In genomic region chr22:17379939-17380710, GRCh38 we compare ENCODE assay signal across 26 cellular contexts. TPM values are rescaled to one million over a fixed set of nuclear protein-coding genes. Genes with fewer than 3 reads are reported as not detected.
A peak's percentile ranks its signal among the peaks of the same experiment; 100 is the strongest.
DNase-seq lines count a peak whose midpoint lies in the region; ATAC-seq, FAIRE-seq and TF ChIP-seq lines count a peak whose summit lies in the region.
"Had no signal": no experiment of that assay in that cellular context is flagged by ENCODE, and none has a peak within 500 bp of the region (broad histone marks: within the 10 kb centered on the region; RNA-seq: fewer than 3 reads in every experiment).

No MANE protein-coding gene starts in this region.

- TF ChIP-seq EP300 in HepG2 (IDR thresholded peaks at IDR 0.05; ENCODE audit: low read depth in 2 of 2, low read length in 2 of 2) (no peak), HepG2 (CRISPR knock-in tag; IDR thresholded peaks at IDR 0.05; ENCODE audit: borderline replicate concordance) (no peak)

- peaks cover 0 to 30% of the 10 kb centered on the region in 2 experiments; a peak in 1 of 5 replicates for H3K27me3 ChIP-seq in HepG2 (ENCODE audit: control insufficient read depth in 1 of 2, insufficient read depth in 2 of 2, low read length in 2 of 2)
- no peaks in the 10 kb centered on the region for H3K27me3 ChIP-seq in right lobe of liver
- no peaks in the 10 kb centered on the region for H3K27me3 ChIP-seq in heart left ventricle
- H3K27me3 ChIP-seq: BE2C, Peyer's patch, upper lobe of left lung had no signal

- DNase-seq in HepG2 (ENCODE audit: low spot score) (no peak), right lobe of liver (no peak), heart left ventricle (peak in 2 of 5 donors; percentile 30 to 34), T-helper 17 cell (no peak), MV-4-11 (lab: John Stamatoyannopoulos, UW) (no peak)
- no peak for DNase-seq in activated T-cell treated with anti-CD3 and anti-CD28 coated beads, Interleukin-2, amount 50 U/mL, for 24 hours
- DNase-seq: activated CD4-positive, alpha-beta memory T cell treated with anti-CD3 and anti-CD28 coated beads for 36 hours; activated gamma-delta T cell treated with Interleukin-2 at 50 U/mL for 16 hours; activated T-cell treated with anti-CD3 and anti-CD28 coated beads for 4 hours; BE2C; dermis blood vessel endothelial cell; DMS79 treated with DMSO at 0.1 percent for 48 hours; NCI-H1105; NCI-H510A; Peyer's patch; SK-N-SH had no signal

- in situ Hi-C loops in HepG2 (cut with HindIII; ENCODE audit: extremely low pct_ligation_motif_present, low pct_unique_long_range_greater_than_20kb): no loop called here

- peaks cover 2% of the 10 kb centered on the region for H3K9me3 Mint-ChIP-seq in activated T-cell treated with anti-CD3 and anti-CD28 coated beads, Interleukin-2, amount 50 U/mL, for 24 hours

- 29% methylated on average over 6 of the region's 6 CpGs for WGBS in HepG2 (ENCODE audit: low lambda C conversion rate)
- WGBS in right lobe of liver (ENCODE audit: insufficient coverage, low coverage, low lambda C conversion rate, missing lambda C conversion rate): 58% methylated on average over 6 of the region's 6 CpGs
- 49 to 56% (median 52%) methylated on average over 6 of the region's 6 CpGs for WGBS in heart left ventricle, 4 donors
- WGBS in mesodermal cell (ENCODE audit: insufficient coverage in 2 of 2), 2 experiments: 50 to 58% methylated on average over 2 of the region's 6 CpGs

- H3K9ac ChIP-seq in HepG2 (ENCODE audit: insufficient read depth, low read depth, low read length): no peak overlapping the region
- H3K9ac ChIP-seq: SK-N-SH had no signal

- H3K79me2 ChIP-seq in HepG2 (ENCODE audit: insufficient read depth, low read length): no peaks in the 10 kb centered on the region

- H3K9me3 ChIP-seq in HepG2 (ENCODE audit: low read length) (no peaks in the 10 kb centered on the region), right lobe of liver (peaks cover 0 to 4% (median 0%) of the 10 kb centered on the region in 4 donors), heart left ventricle (peaks cover 0 to 13% (median 2%) of the 10 kb centered on the region in 12 donors), mesodermal cell (ENCODE audit: control insufficient read depth, low read length) (peaks cover 24% of the 10 kb centered on the region), T-helper 17 cell (ENCODE audit: control insufficient read depth, low read length, poor library complexity, severe bottlenecking) (no peaks in the 10 kb centered on the region)
- H3K9me3 ChIP-seq: BE2C, SK-N-SH, upper lobe of left lung had no signal

- no peaks in the 10 kb centered on the region for H3K4me1 ChIP-seq in HepG2 (ENCODE audit: insufficient read depth, low read length)
- H3K4me1 ChIP-seq in right lobe of liver: peaks cover 0 to 26% (median 0%) of the 10 kb centered on the region in 4 donors
- peaks cover 0 to 41% (median 7%) of the 10 kb centered on the region in 12 donors for H3K4me1 ChIP-seq in heart left ventricle
- peaks cover 31% of the 10 kb centered on the region for H3K4me1 ChIP-seq in mesodermal cell (ENCODE audit: control insufficient read depth, insufficient read depth, low read length, poor library complexity, severe bottlenecking)
- H3K4me1 ChIP-seq: BE2C, breast epithelium, Peyer's patch had no signal

- H3K27ac Mint-ChIP-seq in T-helper 17 cell: no peak overlapping the region
- no peak overlapping the region for H3K27ac Mint-ChIP-seq in activated T-cell treated with anti-CD3 and anti-CD28 coated beads, Interleukin-2, amount 50 U/mL, for 24 hours
- H3K27ac Mint-ChIP-seq: activated CD4-positive, alpha-beta memory T cell treated with anti-CD3 and anti-CD28 coated beads for 36 hours had no signal

- H4K20me1 ChIP-seq in HepG2 (ENCODE audit: insufficient read depth, low read length): no peaks in the 10 kb centered on the region

- peaks cover 3% of the 10 kb centered on the region for H3K4me1 Mint-ChIP-seq in T-helper 17 cell
- no peaks in the 10 kb centered on the region for H3K4me1 Mint-ChIP-seq in activated T-cell treated with anti-CD3 and anti-CD28 coated beads, Interleukin-2, amount 50 U/mL, for 24 hours (ENCODE audit: low read depth)

- no peak overlapping the region for H3K4me2 ChIP-seq in HepG2 (ENCODE audit: low read depth, low read length)
- H3K4me2 ChIP-seq: SK-N-SH had no signal

- H3K27ac ChIP-seq in HepG2 (ENCODE audit: extremely low read length, insufficient read depth, low read length) (no peak overlapping the region), right lobe of liver (no peak overlapping the region), heart left ventricle (peak overlapping the region in 9 of 12 donors; percentile 1 to 70 (median 21)), mesodermal cell (ENCODE audit: low read depth, low read length, severe bottlenecking) (peak overlapping the region; percentile 23)
- H3K27ac ChIP-seq: breast epithelium, epithelial cell of prostate, Peyer's patch, upper lobe of left lung had no signal

- no TSS peak for BruUV-seq in HepG2 (replicated peaks; lab: Mats Ljungman, UMichigan)

- no peak overlapping the region for H3K4me3 ChIP-seq in HepG2 (replicated peaks in 1 of 3; ENCODE audit: insufficient read depth in 1 of 3, low read depth in 2 of 3, low read length in 3 of 3)
- H3K4me3 ChIP-seq in right lobe of liver: no peak overlapping the region
- no peak overlapping the region for H3K4me3 ChIP-seq in heart left ventricle
- no peak overlapping the region for H3K4me3 ChIP-seq in mesodermal cell (ENCODE audit: extremely low read depth, insufficient read depth, low read length, poor library complexity, severe bottlenecking)
- H3K4me3 ChIP-seq: breast epithelium, Peyer's patch, upper lobe of left lung had no signal

- H3K27me3 Mint-ChIP-seq in T-helper 17 cell: peaks cover 42% of the 10 kb centered on the region
- peaks cover 55% of the 10 kb centered on the region for H3K27me3 Mint-ChIP-seq in activated T-cell treated with anti-CD3 and anti-CD28 coated beads, Interleukin-2, amount 50 U/mL, for 24 hours

- no peak for TF ChIP-seq CTCF in HepG2 (CRISPR knock-in tag; IDR thresholded peaks at IDR 0.05)
- TF ChIP-seq CTCF in right lobe of liver (IDR thresholded peaks at IDR 0.05): no peak
- TF ChIP-seq CTCF in heart left ventricle (IDR thresholded peaks at IDR 0.05): no peak

- CTCF ChIA-PET in HepG2 (lab: Yijun Ruan, JAX; ENCODE audit: low intra/inter-chr PET ratio, low total read pairs): no interaction called here

- peaks cover 4% of the 10 kb centered on the region for H3K36me3 Mint-ChIP-seq in T-helper 17 cell (ENCODE audit: low read depth)
- H3K36me3 Mint-ChIP-seq in activated T-cell treated with anti-CD3 and anti-CD28 coated beads, Interleukin-2, amount 50 U/mL, for 24 hours (ENCODE audit: low read depth): no peaks in the 10 kb centered on the region
- H3K36me3 Mint-ChIP-seq: activated CD4-positive, alpha-beta memory T cell treated with anti-CD3 and anti-CD28 coated beads for 36 hours had no signal

- no peak for TF ChIP-seq RAD21 in HepG2 (CRISPR knock-in tag; IDR thresholded peaks at IDR 0.05)

- ATAC-seq in HepG2 (no peak), right lobe of liver (no peak), heart left ventricle (peak; percentile 26 to 72 (median 60)), T-helper 17 cell (no peak), GM19452 (IDR thresholded peaks at IDR 0.05; ENCODE audit: unreplicated experiment) (no peak)

- FAIRE-seq in HepG2 (lab: Jason Lieb, UNC): no peak
- FAIRE-seq: A204.1, GM12892, HTR-8/SVneo, keratinocyte had no signal

- no peak for TF ChIP-seq POLR2A in HepG2 (IDR thresholded peaks at IDR 0.05; ENCODE audit: insufficient read depth in 1 of 2, low read depth in 2 of 2, low read length in 2 of 2)
- TF ChIP-seq POLR2A in right lobe of liver (IDR thresholded peaks at IDR 0.05): no peak
- TF ChIP-seq POLR2A in heart left ventricle (IDR thresholded peaks at IDR 0.05): no peak

- H3K36me3 ChIP-seq in HepG2 (replicated peaks in 1 of 2; ENCODE audit: control insufficient read depth in 1 of 2, insufficient read depth in 2 of 2, low read length in 2 of 2): no peaks in the 10 kb centered on the region
- no peaks in the 10 kb centered on the region for H3K36me3 ChIP-seq in right lobe of liver
- H3K36me3 ChIP-seq in heart left ventricle: no peaks in the 10 kb centered on the region
- H3K36me3 ChIP-seq in mesodermal cell (ENCODE audit: control insufficient read depth, insufficient read depth, low read length): peaks cover 3% of the 10 kb centered on the region
- H3K36me3 ChIP-seq: BE2C, breast epithelium, Peyer's patch, upper lobe of left lung had no signal

- H2AFZ ChIP-seq in HepG2 (ENCODE audit: low read length): no peak overlapping the region

- intact Hi-C loops in HepG2 (cut with micrococcal nuclease; ENCODE audit: unreplicated experiment): no loop called here
- intact Hi-C loops in right lobe of liver (cut with DNase I): no loop called here
- intact Hi-C loops in heart left ventricle (cut with DNase I): loop anchor here in 5 of 10 donors (10.0 kb wide), 4 partner anchors 55 to 185 kb away; no protein-coding TSS in a partner anchor

- no peak overlapping the region for H3K4me3 Mint-ChIP-seq in T-helper 17 cell
- H3K4me3 Mint-ChIP-seq in activated T-cell treated with anti-CD3 and anti-CD28 coated beads, Interleukin-2, amount 50 U/mL, for 24 hours: no peak overlapping the region
- H3K4me3 Mint-ChIP-seq: activated CD4-positive, alpha-beta memory T cell treated with anti-CD3 and anti-CD28 coated beads for 36 hours had no signal

- POLR2A ChIA-PET in HepG2 (lab: Yijun Ruan, JAX): no interaction called here

RNA-seq across cellular contexts. Expression of gene CECR2, which starts 10.9 kb away (rescaled TPM):
- total RNA-seq in HepG2 (2016; rRNA removed; fragmentation: Illumina TruSeq; extraction: Trizol) (not detected in 2 replicates), right lobe of liver (10 to 100 TPM in 3 of 6 experiments, 1 to 10 TPM in 3; 4.9 to 12.3 (median 10.0) TPM), heart left ventricle (10 to 100 TPM in 1 of 9 donors, 1 to 10 TPM in 8; 4.7 to 11.6 (median 6.9) TPM), T-helper 17 cell (under 1 TPM in 1 of 2 donors, not detected in 1; 0.29 TPM)
- total RNA-seq in HepG2 (2016; cell fraction: cytosol; rRNA removed; fragmentation: Illumina TruSeq; extraction: Trizol; ENCODE audit: low read depth): not detected in 2 replicates
- not detected in 2 replicates for total RNA-seq in HepG2 (2016; cell fraction: insoluble cytoplasmic fraction; rRNA removed; fragmentation: Illumina TruSeq; extraction: Trizol)
- total RNA-seq in HepG2 (2016; cell fraction: membrane; rRNA removed; fragmentation: Illumina TruSeq; extraction: Trizol): not detected in 2 replicates
- total RNA-seq in HepG2 (2016; cell fraction: nucleus; rRNA removed; fragmentation: Illumina TruSeq; extraction: Trizol): not detected in 2 replicates
- polyA plus RNA-seq in HepG2 (2011; rRNA removed) (0.01 TPM in 1 of 2 replicates, not detected in the other), heart left ventricle (1 to 10 TPM; 3.8 to 4.4 TPM)
- polyA plus RNA-seq in HepG2 (2011; cell fraction: cytosol; rRNA removed): not detected in 2 replicates
- polyA plus RNA-seq in HepG2 (2011; cell fraction: nucleus; rRNA removed): 0.03 and 0.05 TPM in 2 replicates
- polyA plus RNA-seq in HepG2 (2012): not detected in 2 replicates
- polyA plus RNA-seq in HepG2 (2016; cell fraction: cytosol; fragmentation: Illumina TruSeq; extraction: Trizol; ENCODE audit: low read depth): not detected in 2 replicates
- polyA plus RNA-seq in HepG2 (2016; cell fraction: insoluble cytoplasmic fraction; fragmentation: Illumina TruSeq; extraction: Trizol; ENCODE audit: low read depth): not detected in 2 replicates
- polyA plus RNA-seq in HepG2 (2016; cell fraction: membrane; fragmentation: Illumina TruSeq; extraction: Trizol; ENCODE audit: low read depth): not detected in 2 replicates
- not detected in 2 replicates for polyA plus RNA-seq in HepG2 (2016; cell fraction: nucleus; fragmentation: Illumina TruSeq; extraction: Trizol; ENCODE audit: insufficient read depth, low read depth)
- 0.02 and 0.04 TPM in 2 replicates for polyA minus RNA-seq in HepG2 (2011; rRNA and poly(A)+ RNA removed; ENCODE audit: low replicate concordance)
- not detected in 2 replicates for polyA minus RNA-seq in HepG2 (2011; cell fraction: cytosol; rRNA and poly(A)+ RNA removed)
- polyA minus RNA-seq in HepG2 (2011; cell fraction: nucleus; rRNA and poly(A)+ RNA removed): not detected in 2 replicates
- 21.9 TPM for polyA plus RNA-seq in mesodermal cell (2013, experiment 1 of 2)
- polyA plus RNA-seq in mesodermal cell (2013, experiment 2 of 2): 17.0 TPM
- total RNA-seq: activated CD4-positive, alpha-beta memory T cell treated with anti-CD3 and anti-CD28 coated beads for 36 hours; fibroblast of villous mesenchyme had no signal
- polyA plus RNA-seq: keratinocyte, SK-N-SH had no signal

Comparison
In these comparisons a context has a peak if more than half of its experiments do, and no peak if none do; other contexts are left out.
1. ATAC-seq: peak in heart left ventricle (4 of 4); none in HepG2 (single experiment), right lobe of liver (0 of 4), T-helper 17 cell (single experiment) and GM19452 (single experiment).
2. H3K27ac ChIP-seq: peak in heart left ventricle (9 of 12) and mesodermal cell (single experiment); none in HepG2 (single experiment) and right lobe of liver (0 of 3).